9 cellular contexts compared by ENCODE assay signal in genomic region chr3:125212096-125212508, GRCh38. TPM values are rescaled to one million over a fixed set of nuclear protein-coding genes. Genes with fewer than 3 reads are reported as not detected.
DNase-seq lines count a peak whose midpoint lies in the region; ATAC-seq and TF ChIP-seq lines count a peak whose summit lies in the region.
"Had no signal": no experiment of that assay in that cellular context is flagged by ENCODE, and none has a peak within 500 bp of the region (broad histone marks: within the 10 kb centered on the region; RNA-seq: fewer than 3 reads in every experiment).

No MANE protein-coding gene starts in this region.

- peaks cover 3% of the 10 kb centered on the region; the same call in 1 of the 2 replicates for H3K27me3 ChIP-seq in BE2C
- peaks cover 26% of the 10 kb centered on the region for H3K27me3 ChIP-seq in IMR-90 (ENCODE audit: control insufficient read depth, insufficient read depth, low read length)
- H3K27me3 ChIP-seq in esophagus muscularis mucosa: peaks cover 0 to 28% (median 20%) of the 10 kb centered on the region in 4 donors

- dilution Hi-C loops in IMR-90 (cut with HindIII; ENCODE audit: low sequenced_read_pairs, unreplicated experiment): no loop called here

- H3K4me1 Mint-ChIP-seq in nephron: peaks cover 6% of the 10 kb centered on the region

- no peak overlapping the region for H3K56ac ChIP-seq in IMR-90 (ENCODE audit: extremely low read depth, insufficient read depth, low read length)

- in situ Hi-C loops in IMR-90 (cut with MboI; ENCODE audit: low sequenced_read_pairs): no loop called here

- H3K4me1 ChIP-seq in BE2C (peaks cover 5% of the 10 kb centered on the region; the same call in 1 of the 2 replicates), IMR-90 (ENCODE audit: control insufficient read depth, insufficient read depth, low read length) (peaks cover 3% of the 10 kb centered on the region; the same call in 1 of the 2 replicates), esophagus muscularis mucosa (peaks cover 12 to 19% (median 16%) of the 10 kb centered on the region in 4 donors)

- no peak overlapping the region for H4K91ac ChIP-seq in IMR-90 (ENCODE audit: insufficient read depth, low read depth, low read length)

- no peak overlapping the region for H2AK9ac ChIP-seq in IMR-90 (replicated peaks; ENCODE audit: low read depth, low read length, poor library complexity)

- TF ChIP-seq EP300 in esophagus muscularis mucosa (IDR thresholded peaks at IDR 0.05): no peak

- H3K9ac ChIP-seq in IMR-90 (ENCODE audit: low read depth, low read length): no peak overlapping the region

- H3K27me3 Mint-ChIP-seq in nephron (ENCODE audit: low read depth): peaks cover 55% of the 10 kb centered on the region

- H3K9me3 ChIP-seq in BE2C (no peaks in the 10 kb centered on the region), IMR-90 (ENCODE audit: control insufficient read depth, insufficient read depth, low read length) (no peaks in the 10 kb centered on the region), esophagus muscularis mucosa (no peaks in the 10 kb centered on the region)

- POLR2A ChIA-PET in IMR-90 (lab: Charles Lee; ENCODE audit: unreplicated experiment) (no interaction called here), HEK293T (lab: Yijun Ruan, JAX) (no interaction called here)

- no peaks in the 10 kb centered on the region; the same call in 1 of the 2 replicates for H3K9me1 ChIP-seq in IMR-90 (ENCODE audit: insufficient read depth, low read length)

- peak overlapping the region; percentile 78 to 83 (median 81) for H3K4me3 Mint-ChIP-seq in nephron

- 12% methylated on average over 13 of the region's 28 CpGs; no CpG with 5 or more reads in 1 of the 2 experiments for WGBS in IMR-90 (ENCODE audit: extremely low coverage in 2 of 2, insufficient read length in 1 of 2), 2 experiments
- 6% methylated on average over 27 of the region's 28 CpGs for WGBS in esophagus muscularis mucosa

- peak overlapping the region; percentile 54; the same call in 1 of the 2 replicates for H2AK5ac ChIP-seq in IMR-90 (ENCODE audit: low read depth, low read length)

- H2BK15ac ChIP-seq in IMR-90 (ENCODE audit: low read depth, low read length): no peak overlapping the region

- TF ChIP-seq CTCF in BE2C (IDR thresholded peaks at IDR 0.05; ENCODE audit: low read depth, low read length) (no peak), IMR-90 (conservative IDR thresholded peaks at IDR 0.05; ENCODE audit: low read depth, low read length) (no peak), esophagus muscularis mucosa (IDR thresholded peaks at IDR 0.05) (no peak), nephron (IDR thresholded peaks at IDR 0.05; ENCODE audit: unreplicated experiment in 3 of 3) (no peak)

- no peak overlapping the region for H3K23ac ChIP-seq in IMR-90 (ENCODE audit: low read depth, low read length)

- no peak overlapping the region for H3K27ac ChIP-seq in IMR-90 (ENCODE audit: insufficient read depth, low read length)
- H3K27ac ChIP-seq in esophagus muscularis mucosa (replicated peaks in 1 of 4): no peak overlapping the region

- H3K9me3 Mint-ChIP-seq in nephron: no peaks in the 10 kb centered on the region
- H3K9me3 Mint-ChIP-seq: activated naive CD4-positive, alpha-beta T cell treated with anti-CD3 and anti-CD28 coated beads, Interleukin-2, amount 50 U/mL, for 72 hours had no signal

- peak overlapping the region; percentile 84 for H2AFZ ChIP-seq in IMR-90 (replicated peaks; ENCODE audit: low read length, poor library complexity)

- DNase-seq in BE2C: peak; percentile 24
- DNase-seq in IMR-90: no peak
- DNase-seq in esophagus muscularis mucosa (ENCODE audit: extremely low spot score): no peak
- DNase-seq in mesenteric fat pad (ENCODE audit: low spot score): no peak
- DNase-seq in 8988T: no peak
- no peak for DNase-seq in HEK293T (ENCODE audit: extremely low spot score)

- H3K4ac ChIP-seq in IMR-90 (ENCODE audit: low read depth, low read length): no peak overlapping the region

- H2BK20ac ChIP-seq in IMR-90 (ENCODE audit: low read depth, low read length): no peak overlapping the region

- H3K4me3 ChIP-seq in BE2C (ENCODE audit: low read depth, low read length): peak overlapping the region; percentile 76
- peak overlapping the region; percentile 13 for H3K4me3 ChIP-seq in IMR-90 (ENCODE audit: insufficient read depth, low read depth, low read length)
- H3K4me3 ChIP-seq in esophagus muscularis mucosa: peak overlapping the region; percentile 50 to 60 (median 54)

- no peaks in the 10 kb centered on the region for H3K79me1 ChIP-seq in IMR-90 (ENCODE audit: low read depth in 1 of 2, low read length in 2 of 2)

- intact Hi-C loops in IMR-90 (cut with micrococcal nuclease) (loop anchor here (10.0 kb wide), 1 partner anchor 373 kb away; no protein-coding TSS in a partner anchor), esophagus muscularis mucosa (cut with DNase I) (no loop called here)

- no peaks in the 10 kb centered on the region for H3K36me3 ChIP-seq in BE2C
- no peaks in the 10 kb centered on the region for H3K36me3 ChIP-seq in IMR-90 (ENCODE audit: control insufficient read depth, insufficient read depth, low read length)
- no peaks in the 10 kb centered on the region for H3K36me3 ChIP-seq in esophagus muscularis mucosa

- H2BK5ac ChIP-seq in IMR-90 (ENCODE audit: low read depth, low read length, poor library complexity, severe bottlenecking): no peak overlapping the region

- no peak overlapping the region for H3K14ac ChIP-seq in IMR-90 (replicated peaks; ENCODE audit: low read depth, low read length)

- H4K8ac ChIP-seq in IMR-90 (ENCODE audit: low read depth in 2 of 2, low read length in 2 of 2): no peak overlapping the region

- H4K5ac ChIP-seq in IMR-90 (ENCODE audit: low read depth, low read length): no peak overlapping the region

- H2BK120ac ChIP-seq in IMR-90 (ENCODE audit: low read depth, low read length): no peak overlapping the region

- TF ChIP-seq RAD21 in IMR-90 (IDR thresholded peaks at IDR 0.05; ENCODE audit: low read length): no peak

- CTCF ChIA-PET in IMR-90 (lab: Yijun Ruan, JAX) (no interaction called here), HEK293T (lab: Yijun Ruan, JAX) (no interaction called here)

- no TSS peak for BruUV-seq in IMR-90 (replicated peaks; lab: Mats Ljungman, UMichigan)

- no peak overlapping the region; the same call in 1 of the 2 replicates for H3K18ac ChIP-seq in IMR-90 (ENCODE audit: low read depth, low read length)

- TF ChIP-seq POLR2A in IMR-90 (IDR thresholded peaks at IDR 0.05; ENCODE audit: low read depth, low read length): no peak
- no peak for TF ChIP-seq POLR2A in esophagus muscularis mucosa (IDR thresholded peaks at IDR 0.05; ENCODE audit: low read depth)

- no peaks in the 10 kb centered on the region for H3K36me3 Mint-ChIP-seq in nephron (ENCODE audit: low read depth)

- ATAC-seq in IMR-90 (ENCODE audit: low read depth) (peak; percentile 15; the same call in 1 of the 2 replicates), GM19035 (IDR thresholded peaks at IDR 0.05; ENCODE audit: unreplicated experiment) (no peak)

- H3K27ac Mint-ChIP-seq in nephron: peak overlapping the region in 2 of 3 experiments; percentile 43 to 71
- H3K27ac Mint-ChIP-seq: activated naive CD4-positive, alpha-beta T cell treated with anti-CD3 and anti-CD28 coated beads, Interleukin-2, amount 50 U/mL, for 72 hours had no signal

- no peaks in the 10 kb centered on the region for H4K20me1 ChIP-seq in IMR-90 (ENCODE audit: insufficient read depth, low read length)

- H3K4me2 ChIP-seq in IMR-90 (ENCODE audit: low read depth, low read length): peak overlapping the region; percentile 58; the same call in 1 of the 2 replicates

TF ChIP-seq in IMR-90, 13 proteins besides CTCF, POLR2A, EP300 and RAD21 (continues in another document):
- no peak for TF ChIP-seq RFX5 (IDR thresholded peaks at IDR 0.05; ENCODE audit: low read depth, low read length)
- TF ChIP-seq SMC3 (IDR thresholded peaks at IDR 0.05; ENCODE audit: low read depth, low read length): no peak
- no peak for TF ChIP-seq RCOR1 (IDR thresholded peaks at IDR 0.05; ENCODE audit: insufficient replicate concordance, low read length)
- no peak for TF ChIP-seq NFE2L2 (IDR thresholded peaks at IDR 0.05; ENCODE audit: low read depth, low read length)
- no peak for TF ChIP-seq CEBPB (IDR thresholded peaks at IDR 0.05; ENCODE audit: low read depth, low read length)
- no peak for TF ChIP-seq MAFK (IDR thresholded peaks at IDR 0.05; ENCODE audit: low read depth, low read length)
- no peak for TF ChIP-seq MXI1 (IDR thresholded peaks at IDR 0.05; ENCODE audit: borderline replicate concordance, low read depth, low read length)
- no peak for TF ChIP-seq MAZ (IDR thresholded peaks at IDR 0.05; ENCODE audit: borderline replicate concordance, low read depth, low read length)
- TF ChIP-seq CHD1 (IDR thresholded peaks at IDR 0.05; ENCODE audit: low read depth, low read length): no peak

TF ChIP-seq in HEK293T, 16 proteins besides CTCF, POLR2A, EP300 and RAD21:
- TF ChIP-seq SUZ12 (IDR thresholded peaks at IDR 0.05): no peak
- TF ChIP-seq FOXK2 (IDR thresholded peaks at IDR 0.05): no peak
- TF ChIP-seq HDGF (IDR thresholded peaks at IDR 0.05; ENCODE audit: borderline replicate concordance): no peak
- no peak for TF ChIP-seq FOXA1 (IDR thresholded peaks at IDR 0.05)
- no peak for TF ChIP-seq ARNT (IDR thresholded peaks at IDR 0.05)
- TF ChIP-seq FOXM1 (IDR thresholded peaks at IDR 0.05; ENCODE audit: borderline replicate concordance): no peak

RNA-seq across cellular contexts. Expression of gene SLC12A8, which starts 0.4 kb away (rescaled TPM):
- polyA plus RNA-seq in BE2C (2012; ENCODE audit: insufficient read depth, insufficient read length, low read depth): 4.8 TPM
- total RNA-seq in IMR-90 (2012; rRNA removed): 1.9 and 2.2 TPM in 2 replicates
- 3.5 and 4.3 TPM in 2 replicates for polyA plus RNA-seq in IMR-90 (2012; rRNA removed)
- 3.6 and 5.2 TPM in 2 replicates for polyA plus RNA-seq in IMR-90 (2012; cell fraction: cytosol; rRNA removed)
- polyA plus RNA-seq in IMR-90 (2012; cell fraction: nucleus; rRNA removed; ENCODE audit: low replicate concordance): 10.1 and 12.4 TPM in 2 replicates
- 1 to 10 TPM in 2 of 4 donors, under 1 TPM in 1, not detected in 1; 0.46 to 2.9 (median 1.6) TPM for total RNA-seq in esophagus muscularis mucosa
- total RNA-seq in mesenteric fat pad: 2.3 TPM

Comparison
In these comparisons a context has a peak if more than half of its experiments do, and no peak if none do; other contexts are left out.
1. H3K4me3 ChIP-seq: peak in every context shown above with its lines; median percentile 76 in BE2C; 54 in esophagus muscularis mucosa; 13 in IMR-90.